ENCODE assay signal across 9 cellular contexts in genomic region chr10:87092861-87093460, GRCh38. TPM values are rescaled to one million over a fixed set of nuclear protein-coding genes. Genes with fewer than 3 reads are reported as not detected.
DNase-seq lines count a peak whose midpoint lies in the region; ATAC-seq, FAIRE-seq and TF ChIP-seq lines count a peak whose summit lies in the region.
"Had no signal": no experiment of that assay in that cellular context is flagged by ENCODE, and none has a peak within 500 bp of the region (broad histone marks: within the 10 kb centered on the region; RNA-seq: fewer than 3 reads in every experiment).

No MANE protein-coding gene starts in this region.

- H3K27me3 Mint-ChIP-seq in activated T-cell treated with anti-CD3 and anti-CD28 coated beads, Interleukin-2, amount 50 U/mL, for 24 hours = no peaks in the 10 kb centered on the region
- peaks cover 5 to 10% (median 9%) of the 10 kb centered on the region in 3 donors for H3K27me3 Mint-ChIP-seq in immature natural killer cell (ENCODE audit: low read depth in 3 of 3)

- H3K27me3 ChIP-seq in spleen (replicated peaks in 1 of 7) = no peaks in the 10 kb centered on the region
- H3K27me3 ChIP-seq: neutrophil had no signal

- peaks cover 57% of the 10 kb centered on the region for H3K4me1 Mint-ChIP-seq in activated T-cell treated with anti-CD3 and anti-CD28 coated beads, Interleukin-2, amount 50 U/mL, for 24 hours (ENCODE audit: low read depth)
- peaks cover 57 to 74% of the 10 kb centered on the region in 2 donors for H3K4me1 Mint-ChIP-seq in immature natural killer cell

- peaks cover 12 to 86% (median 62%) of the 10 kb centered on the region in 6 donors for H3K4me1 ChIP-seq in spleen

- H3K36me3 Mint-ChIP-seq in activated T-cell treated with anti-CD3 and anti-CD28 coated beads, Interleukin-2, amount 50 U/mL, for 24 hours (ENCODE audit: low read depth) = peaks cover 79% of the 10 kb centered on the region
- no peaks in the 10 kb centered on the region for H3K36me3 Mint-ChIP-seq in immature natural killer cell

- intact Hi-C loops in spleen (cut with DNase I; ENCODE audit: low total_unique reads) = no loop called here

- FAIRE-seq in HTR-8/SVneo (lab: Jason Lieb, UNC) = no peak

- in situ Hi-C loops in astrocyte of the cerebellum (cut with HindIII; ENCODE audit: low sequenced_read_pairs) = no loop called here

- ATAC-seq in GM21528 (IDR thresholded peaks at IDR 0.05; ENCODE audit: low FRiP score, unreplicated experiment) = no peak

- H3K4me3 Mint-ChIP-seq in activated T-cell treated with anti-CD3 and anti-CD28 coated beads, Interleukin-2, amount 50 U/mL, for 24 hours = peak overlapping the region; percentile 95
- peak overlapping the region; percentile 91 to 97 (median 94) for H3K4me3 Mint-ChIP-seq in immature natural killer cell

- TF ChIP-seq CTCF in astrocyte of the cerebellum (IDR thresholded peaks at IDR 0.05; ENCODE audit: low read depth, low read length, missing control alignments) = no peak
- no peak for TF ChIP-seq CTCF in spleen (IDR thresholded peaks at IDR 0.05 in 8 of 11, conservative IDR thresholded peaks at IDR 0.05 in 3 of 11)

- no peak for TF ChIP-seq POLR2A in spleen (IDR thresholded peaks at IDR 0.05)

- peak overlapping the region; percentile 74 for H3K4me3 ChIP-seq in astrocyte of the cerebellum (ENCODE audit: low read depth, low read length)
- H3K4me3 ChIP-seq in spleen = peak overlapping the region; percentile 29 to 88 (median 70)

- no peak for DNase-seq in activated T-cell treated with anti-CD3 and anti-CD28 coated beads, Interleukin-2, amount 50 U/mL, for 24 hours
- DNase-seq in activated T-cell treated with anti-CD3 and anti-CD28 coated beads for 4 hours (no peak), NCI-H69 (lab: John Stamatoyannopoulos, UW) (peak; percentile 33), astrocyte of the cerebellum (ENCODE audit: low read depth) (no peak), immature natural killer cell (peak; percentile 19 to 30 (median 26)), spleen (no peak), HTR-8/SVneo (ENCODE audit: insufficient read length, low spot score) (no peak)

- peak overlapping the region; percentile 95 for H3K27ac Mint-ChIP-seq in activated T-cell treated with anti-CD3 and anti-CD28 coated beads, Interleukin-2, amount 50 U/mL, for 24 hours
- H3K27ac Mint-ChIP-seq in immature natural killer cell = peak overlapping the region; percentile 86 to 95 (median 90)

- 6 to 17% (median 9%) methylated on average over 7 of the region's 7 CpGs for WGBS in spleen, 5 donors

- H3K9me3 ChIP-seq in spleen = no peaks in the 10 kb centered on the region
- H3K9me3 ChIP-seq: neutrophil had no signal

- peaks cover 0 to 20% (median 0%) of the 10 kb centered on the region in 6 donors for H3K36me3 ChIP-seq in spleen

- peak overlapping the region in 7 of 8 donors; percentile 1 to 99 (median 98) for H3K27ac ChIP-seq in spleen

- H3K9me3 Mint-ChIP-seq in activated T-cell treated with anti-CD3 and anti-CD28 coated beads, Interleukin-2, amount 50 U/mL, for 24 hours = no peaks in the 10 kb centered on the region
- no peaks in the 10 kb centered on the region for H3K9me3 Mint-ChIP-seq in immature natural killer cell

RNA-seq across cellular contexts. Expression of gene GLUD1, which starts 1.7 kb away (rescaled TPM):
- polyA plus RNA-seq in immature natural killer cell (100 to 1,000 TPM; 136 to 205 (median 147) TPM), spleen (10 to 100 TPM; 41.2 to 62.9 (median 61.1) TPM)
- total RNA-seq in spleen = 100 to 1,000 TPM in 4 of 7 donors, 10 to 100 TPM in 3; 88.7 to 130 (median 108) TPM

RNA-seq across cellular contexts. Expression of gene SHLD2, which starts 2.0 kb away (rescaled TPM):
- polyA plus RNA-seq in immature natural killer cell (10 to 100 TPM; 16.7 to 19.5 (median 18.5) TPM), spleen (10 to 100 TPM; 10.8 to 16.6 (median 11.9) TPM)
- total RNA-seq in spleen = 10 to 100 TPM; 16.2 to 38.5 (median 26.7) TPM

Comparison
In these comparisons a context has a peak if more than half of its experiments do, and no peak if none do; other contexts are left out.
1. DNase-seq: peak in NCI-H69 (single experiment) and immature natural killer cell (3 of 3); none in activated T-cell treated with anti-CD3 and anti-CD28 coated beads, Interleukin-2, amount 50 U/mL, for 24 hours (single experiment), activated T-cell treated with anti-CD3 and anti-CD28 coated beads for 4 hours (single experiment), astrocyte of the cerebellum (single experiment), spleen (single experiment) and HTR-8/SVneo (single experiment).